ENCODE assay signal across 8 cellular contexts in the genomic region with DNA sequence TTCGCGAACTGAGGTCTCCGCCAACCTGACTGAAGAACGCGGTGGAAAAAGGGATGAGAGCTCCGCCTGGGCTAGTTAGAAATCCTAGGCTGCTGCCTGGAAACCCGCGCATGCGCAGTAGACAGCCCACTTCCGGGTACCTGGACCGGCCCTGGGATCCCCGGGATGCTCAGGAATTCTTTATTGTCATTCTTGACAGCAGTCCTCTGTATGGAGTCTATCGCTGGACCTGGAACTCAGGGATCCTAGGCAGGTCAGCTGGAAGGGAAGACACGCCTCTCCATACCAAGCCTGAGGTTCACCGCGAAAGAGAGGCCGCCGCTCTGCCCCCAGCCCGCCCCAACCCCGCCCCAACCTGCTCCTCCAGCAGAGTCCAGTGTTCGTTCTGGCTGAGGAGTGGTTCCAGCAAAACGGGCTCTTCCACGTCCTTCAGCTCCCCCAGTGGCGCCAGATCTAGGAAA.
A peak's percentile ranks its signal among the peaks of the same experiment; 100 is the strongest.
DNase-seq lines count a peak whose midpoint lies in the region; ATAC-seq lines count a peak whose summit lies in the region.

No MANE protein-coding gene starts in this region.

- H3K27ac Mint-ChIP-seq in activated CD4-positive, alpha-beta T cell treated with anti-CD3 and anti-CD28 coated beads, Interleukin-2, amount 10 ng/mL, durations not matched to agents 7 days and 5 days, result no peak overlapping the region
- no peak overlapping the region for H3K27ac Mint-ChIP-seq in effector memory CD8-positive, alpha-beta T cell
- H3K27ac Mint-ChIP-seq in stimulated activated naive B cell treated with anti-CD40 and anti-IgM and Interleukin-4, amounts not matched to agents 10 μg/mL and 1 μg/mL and 100 μg/mL, for 72 hours, result no peak overlapping the region

- H3K36me3 Mint-ChIP-seq in activated CD4-positive, alpha-beta T cell treated with anti-CD3 and anti-CD28 coated beads, Interleukin-2, amount 10 ng/mL, durations not matched to agents 7 days and 5 days (ENCODE audit: low read depth), result peaks cover 7% of the 10 kb centered on the region
- no peaks in the 10 kb centered on the region for H3K36me3 Mint-ChIP-seq in effector memory CD8-positive, alpha-beta T cell (ENCODE audit: insufficient read depth)
- peaks cover 1 to 11% of the 10 kb centered on the region in 2 donors for H3K36me3 Mint-ChIP-seq in stimulated activated naive B cell treated with anti-CD40 and anti-IgM and Interleukin-4, amounts not matched to agents 10 μg/mL and 1 μg/mL and 100 μg/mL, for 72 hours

- H3K4me3 Mint-ChIP-seq in activated CD4-positive, alpha-beta T cell treated with anti-CD3 and anti-CD28 coated beads, Interleukin-2, amount 10 ng/mL, durations not matched to agents 7 days and 5 days, result peak overlapping the region; percentile 48
- H3K4me3 Mint-ChIP-seq in effector memory CD8-positive, alpha-beta T cell, result peak overlapping the region; percentile 29 to 66
- peak overlapping the region; percentile 1 to 81 for H3K4me3 Mint-ChIP-seq in stimulated activated naive B cell treated with anti-CD40 and anti-IgM and Interleukin-4, amounts not matched to agents 10 μg/mL and 1 μg/mL and 100 μg/mL, for 72 hours

- CTCF ChIA-PET in activated CD4-positive, alpha-beta T cell treated with anti-CD3 and anti-CD28 coated beads, Interleukin-2, amount 10 ng/mL, durations not matched to agents 7 days and 5 days (lab: Charles Lee), result no interaction called here

- peak; percentile 54 for ATAC-seq in effector memory CD8-positive, alpha-beta T cell (replicated peaks)
- ATAC-seq in stimulated activated naive B cell treated with anti-CD40 and anti-IgM and Interleukin-4, amounts not matched to agents 10 μg/mL and 1 μg/mL and 100 μg/mL, for 72 hours (replicated peaks), result peak; percentile 56 to 57
- ATAC-seq in GM21528 (IDR thresholded peaks at IDR 0.05; ENCODE audit: low FRiP score, unreplicated experiment), result no peak

- H3K27me3 Mint-ChIP-seq in activated CD4-positive, alpha-beta T cell treated with anti-CD3 and anti-CD28 coated beads, Interleukin-2, amount 10 ng/mL, durations not matched to agents 7 days and 5 days, result no peaks in the 10 kb centered on the region
- no peaks in the 10 kb centered on the region for H3K27me3 Mint-ChIP-seq in effector memory CD8-positive, alpha-beta T cell
- H3K27me3 Mint-ChIP-seq in stimulated activated naive B cell treated with anti-CD40 and anti-IgM and Interleukin-4, amounts not matched to agents 10 μg/mL and 1 μg/mL and 100 μg/mL, for 72 hours, result peaks cover 0 to 6% of the 10 kb centered on the region in 2 donors

- H3K4me1 Mint-ChIP-seq in activated CD4-positive, alpha-beta T cell treated with anti-CD3 and anti-CD28 coated beads, Interleukin-2, amount 10 ng/mL, durations not matched to agents 7 days and 5 days, result no peaks in the 10 kb centered on the region
- peaks cover 0 to 3% of the 10 kb centered on the region in 2 donors for H3K4me1 Mint-ChIP-seq in effector memory CD8-positive, alpha-beta T cell (ENCODE audit: low read depth in 2 of 2)
- H3K4me1 Mint-ChIP-seq in stimulated activated naive B cell treated with anti-CD40 and anti-IgM and Interleukin-4, amounts not matched to agents 10 μg/mL and 1 μg/mL and 100 μg/mL, for 72 hours, result peaks cover 0 to 5% of the 10 kb centered on the region in 2 donors

- H3K9me3 Mint-ChIP-seq in activated CD4-positive, alpha-beta T cell treated with anti-CD3 and anti-CD28 coated beads, Interleukin-2, amount 10 ng/mL, durations not matched to agents 7 days and 5 days, result peaks cover 37% of the 10 kb centered on the region
- peaks cover 19 to 23% of the 10 kb centered on the region in 2 donors for H3K9me3 Mint-ChIP-seq in effector memory CD8-positive, alpha-beta T cell
- H3K9me3 Mint-ChIP-seq in stimulated activated naive B cell treated with anti-CD40 and anti-IgM and Interleukin-4, amounts not matched to agents 10 μg/mL and 1 μg/mL and 100 μg/mL, for 72 hours, result peaks cover 25 to 31% of the 10 kb centered on the region in 2 donors

- DNase-seq in activated CD4-positive, alpha-beta T cell treated with anti-CD3 and anti-CD28 coated beads, Interleukin-2, amount 10 ng/mL, durations not matched to agents 7 days and 5 days, result no peak
- no peak for DNase-seq in activated CD4-positive, alpha-beta T cell treated with anti-CD3 and anti-CD28 coated beads for 4 hours
- DNase-seq in NCI-H345 treated with DMSO at 0.1 percent for 48 hours (lab: John Stamatoyannopoulos, UW; ENCODE audit: unreplicated experiment) (peak; percentile 59), NCI-H1436 (lab: John Stamatoyannopoulos, UW) (no peak)
- no peak for DNase-seq in effector memory CD8-positive, alpha-beta T cell
- DNase-seq in stimulated activated naive B cell treated with anti-CD40 and anti-IgM and Interleukin-4, amounts not matched to agents 10 μg/mL and 1 μg/mL and 100 μg/mL, for 72 hours, result no peak
- DNase-seq in stimulated activated CD4-positive, alpha-beta T cell treated with anti-CD3 and anti-CD28 coated beads, Interleukin-2, amount 100 ng/mL, for 48 hours, result no peak

- POLR2A ChIA-PET in activated CD4-positive, alpha-beta T cell treated with anti-CD3 and anti-CD28 coated beads, Interleukin-2, amount 10 ng/mL, durations not matched to agents 7 days and 5 days (lab: Charles Lee), result no interaction called here
